8 cellular contexts compared by ENCODE assay signal in genomic region chr3:67000006-67000405, GRCh38. TPM values are rescaled to one million over a fixed set of nuclear protein-coding genes. Genes with fewer than 3 reads are reported as not detected.
DNase-seq lines count a peak whose midpoint lies in the region; ATAC-seq and TF ChIP-seq lines count a peak whose summit lies in the region.

No MANE protein-coding gene starts in this region.

- H3K4me1 ChIP-seq in right lobe of liver: no peaks in the 10 kb centered on the region
- no peaks in the 10 kb centered on the region for H3K4me1 ChIP-seq in PC-9 (replicated peaks; ENCODE audit: insufficient read depth)

- intact Hi-C loops in Calu3 (cut with micrococcal nuclease; ENCODE audit: unreplicated experiment) (no loop called here), right lobe of liver (cut with DNase I) (no loop called here), PC-9 (cut with micrococcal nuclease; ENCODE audit: unreplicated experiment) (no loop called here)

- H3K27me3 ChIP-seq in right lobe of liver: peaks cover 0 to 7% of the 10 kb centered on the region in 2 donors
- H3K27me3 ChIP-seq in PC-9 (ENCODE audit: insufficient read depth, low read depth): no peaks in the 10 kb centered on the region

- no peaks in the 10 kb centered on the region for H3K79me2 ChIP-seq in PC-9 (ENCODE audit: low read depth)

- CTCF ChIA-PET in Calu3 (lab: Charles Lee): no interaction called here
- CTCF ChIA-PET in PC-9 (lab: Charles Lee): no interaction called here

- peaks cover 16% of the 10 kb centered on the region for H3K36me3 Mint-ChIP-seq in Calu3 (ENCODE audit: insufficient read depth, unreplicated experiment)

- no peak for TF ChIP-seq CTCF in GM10266 (IDR thresholded peaks at IDR 0.05; ENCODE audit: control insufficient read depth, insufficient read depth, low read depth, missing control alignments)
- TF ChIP-seq CTCF in epithelial cell of proximal tubule (conservative IDR thresholded peaks at IDR 0.05; ENCODE audit: low read depth, low read length): no peak
- TF ChIP-seq CTCF in Calu3 (IDR thresholded peaks at IDR 0.05; ENCODE audit: unreplicated experiment): no peak
- no peak for TF ChIP-seq CTCF in right lobe of liver (IDR thresholded peaks at IDR 0.05)
- TF ChIP-seq CTCF in PC-9 (conservative IDR thresholded peaks at IDR 0.05): no peak

- H3K9me3 ChIP-seq in right lobe of liver (no peaks in the 10 kb centered on the region), PC-9 (ENCODE audit: insufficient read depth, low read depth) (no peaks in the 10 kb centered on the region)

- no peaks in the 10 kb centered on the region for H3K9me3 Mint-ChIP-seq in Calu3 (ENCODE audit: low read depth, unreplicated experiment)

- H3K27me3 Mint-ChIP-seq in Calu3 (ENCODE audit: unreplicated experiment): no peaks in the 10 kb centered on the region

- ATAC-seq in GM21526 (IDR thresholded peaks at IDR 0.05; ENCODE audit: low FRiP score, unreplicated experiment) (peak; percentile 53), right lobe of liver (no peak)

- POLR2A ChIA-PET in PC-9 (lab: Charles Lee; ENCODE audit: unreplicated experiment): no interaction called here

- H4K20me1 ChIP-seq in PC-9 (ENCODE audit: insufficient read depth): no peaks in the 10 kb centered on the region

- DNase-seq in GM10266 (ENCODE audit: extremely low spot score) (peak; percentile 53), HT1080 (ENCODE audit: low read depth) (peak; percentile 78), epithelial cell of proximal tubule (ENCODE audit: low read depth) (peak; percentile 35), T1000 (lab: John Stamatoyannopoulos, UW) (no peak), Calu3 (no peak), right lobe of liver (no peak), PC-9 (no peak)

- H3K27ac ChIP-seq in right lobe of liver (no peak overlapping the region), PC-9 (no peak overlapping the region)

- TF ChIP-seq POLR2A in right lobe of liver (IDR thresholded peaks at IDR 0.05): no peak

- 59% methylated on average over 2 of the region's 2 CpGs for WGBS in right lobe of liver (ENCODE audit: insufficient coverage, low coverage, low lambda C conversion rate, missing lambda C conversion rate)

- no peak overlapping the region for H3K27ac Mint-ChIP-seq in Calu3 (ENCODE audit: unreplicated experiment)

- BruUV-seq in Calu3 (replicated peaks; lab: Mats Ljungman, UMichigan) (no TSS peak), PC-9 (replicated peaks; lab: Mats Ljungman, UMichigan) (no TSS peak)

- no peak overlapping the region for H2AFZ ChIP-seq in PC-9

- no peaks in the 10 kb centered on the region for H3K36me3 ChIP-seq in right lobe of liver
- no peaks in the 10 kb centered on the region for H3K36me3 ChIP-seq in PC-9 (ENCODE audit: low read depth)

- H3K4me3 Mint-ChIP-seq in Calu3 (ENCODE audit: low read depth, unreplicated experiment): no peak overlapping the region

- no peaks in the 10 kb centered on the region for H3F3A ChIP-seq in PC-9 (ENCODE audit: insufficient read depth, low read depth)

- no peaks in the 10 kb centered on the region for H3K9me2 ChIP-seq in PC-9 (ENCODE audit: insufficient read depth)

- no peaks in the 10 kb centered on the region for H3K4me1 Mint-ChIP-seq in Calu3 (ENCODE audit: low read depth, unreplicated experiment)

- no peak overlapping the region for H3K4me3 ChIP-seq in epithelial cell of proximal tubule (ENCODE audit: low read depth, low read length)
- no peak overlapping the region for H3K4me3 ChIP-seq in right lobe of liver
- H3K4me3 ChIP-seq in PC-9: no peak overlapping the region

- H3K4me2 ChIP-seq in PC-9: no peak overlapping the region

RNA-seq across cellular contexts. Expression of gene KBTBD8, which starts 1.9 kb away (rescaled TPM):
- 3.6 and 4.2 TPM in 2 replicates for total RNA-seq in HT1080 (2014; rRNA removed; shearing (Covaris generic))
- 2.7 and 3.5 TPM in 2 replicates for polyA plus RNA-seq in HT1080 (2015; cell fraction: cytosol; rRNA removed)
- 6.9 and 7.5 TPM in 2 replicates for polyA plus RNA-seq in HT1080 (2015; cell fraction: nucleus; rRNA removed)
- 0.69 and 1.8 TPM in 2 replicates for total RNA-seq in epithelial cell of proximal tubule
- total RNA-seq in Calu3 (2022): 4.1 and 5.9 TPM in 2 replicates
- 1 to 10 TPM in 4 of 6 experiments, under 1 TPM in 2; 0.50 to 2.2 (median 1.2) TPM for total RNA-seq in right lobe of liver
- total RNA-seq in PC-9 (2021): not detected in 2 replicates

Comparison
In these comparisons a context has a peak if more than half of its experiments do, and no peak if none do; other contexts are left out.
1. DNase-seq: peak in GM10266 (single experiment), HT1080 (single experiment) and epithelial cell of proximal tubule (single experiment); none in T1000 (single experiment), Calu3 (single experiment), right lobe of liver (0 of 3) and PC-9 (0 of 2).